11 cellular contexts compared by ENCODE assay signal in genomic region chr16:23833504-23833903, GRCh38. TPM values are rescaled to one million over a fixed set of nuclear protein-coding genes. Genes with fewer than 3 reads are reported as not detected.
"Had no signal": no experiment of that assay in that cellular context is flagged by ENCODE, and none has a peak within 500 bp of the region (broad histone marks: within the 10 kb centered on the region; RNA-seq: fewer than 3 reads in every experiment).

No MANE protein-coding gene starts in this region.

- H3K4me2 ChIP-seq: GM23338 had no signal

- H2AFZ ChIP-seq: GM23248, GM23338 had no signal

- H3K27ac ChIP-seq: GM23248 had no signal

- DNase-seq: GM23248, GOT3, H7, H9, HCEC 1CT, HFFc6 had no signal

- H3K4me3 Mint-ChIP-seq: GM23338, HFFc6 had no signal

- H3K27ac Mint-ChIP-seq: GM23338, H9, HFFc6 had no signal

- H3K36me3 ChIP-seq: HAP-1 had no signal

- H3K9me3 ChIP-seq: HAP-1 had no signal

- ATAC-seq: GM23338, HCT116 had no signal

- H3K4me3 ChIP-seq: GM23248, GM23338, HAP-1 had no signal

- FAIRE-seq: H1, H54 had no signal

- H3K9ac ChIP-seq: GM23248 had no signal

- H3K4me1 ChIP-seq: HAP-1 had no signal

RNA-seq across cellular contexts. Expression of gene PRKCB, which starts 2.3 kb away (rescaled TPM):
- total RNA-seq: GM23248, HFFc6 had no signal
- polyA plus RNA-seq: GM23248 had no signal
